ENCODE assay signal across 18 cellular contexts in genomic region chr10:77182803-77183202, GRCh38.
"Had no signal": no experiment of that assay in that cellular context is flagged by ENCODE, and none has a peak within 500 bp of the region (broad histone marks: within the 10 kb centered on the region; RNA-seq: fewer than 3 reads in every experiment).

No MANE protein-coding gene starts in this region.

- H3K9me3 ChIP-seq: breast epithelium, lower lobe of right lung, ovary had no signal

- H2AFZ ChIP-seq: hepatocyte, neural progenitor cell had no signal

- ATAC-seq: activated naive CD8-positive, alpha-beta T cell treated with anti-CD3 and anti-CD28 coated beads, Interleukin-2, amount 50 U/mL, for 24 hours; activated T-helper 17 cell treated with anti-CD3 and anti-CD28 coated beads, Interleukin-2, amount 50 U/mL, for 72 hours; lower lobe of right lung; stimulated activated memory B cell treated with anti-CD40 and anti-IgM and Interleukin-4, amounts not matched to agents 10 μg/mL and 1 μg/mL and 100 μg/mL, for 72 hours had no signal

- H3K4me3 Mint-ChIP-seq: activated naive CD4-positive, alpha-beta T cell treated with anti-CD3 and anti-CD28 coated beads for 36 hours; activated naive CD8-positive, alpha-beta T cell treated with anti-CD3 and anti-CD28 coated beads, Interleukin-2, amount 50 U/mL, for 24 hours; activated T-helper 17 cell treated with anti-CD3 and anti-CD28 coated beads, Interleukin-2, amount 50 U/mL, for 72 hours; endodermal cell; mesothelial cell of epicardium; neural progenitor cell; stimulated activated memory B cell treated with anti-CD40 and anti-IgM and Interleukin-4, amounts not matched to agents 10 μg/mL and 1 μg/mL and 100 μg/mL, for 72 hours; type B pancreatic cell had no signal

- H3K4me1 Mint-ChIP-seq: activated naive CD8-positive, alpha-beta T cell treated with anti-CD3 and anti-CD28 coated beads, Interleukin-2, amount 50 U/mL, for 24 hours; activated T-helper 17 cell treated with anti-CD3 and anti-CD28 coated beads, Interleukin-2, amount 50 U/mL, for 72 hours; stimulated activated memory B cell treated with anti-CD40 and anti-IgM and Interleukin-4, amounts not matched to agents 10 μg/mL and 1 μg/mL and 100 μg/mL, for 72 hours had no signal

- H3K27me3 ChIP-seq: breast epithelium, hepatocyte, neural progenitor cell, ovary had no signal

- H3K4me1 ChIP-seq: breast epithelium, lower lobe of right lung had no signal

- H3K27ac ChIP-seq: breast epithelium, hepatocyte, lower lobe of right lung, neural progenitor cell, ovary, SK-N-MC had no signal

- H3K36me3 ChIP-seq: breast epithelium, lower lobe of right lung, neural progenitor cell, ovary had no signal

- H3K27ac Mint-ChIP-seq: activated naive CD4-positive, alpha-beta T cell treated with anti-CD3 and anti-CD28 coated beads for 36 hours; activated naive CD8-positive, alpha-beta T cell treated with anti-CD3 and anti-CD28 coated beads, Interleukin-2, amount 50 U/mL, for 24 hours; activated T-helper 17 cell treated with anti-CD3 and anti-CD28 coated beads, Interleukin-2, amount 50 U/mL, for 72 hours; endodermal cell; mesothelial cell of epicardium; neural progenitor cell; stimulated activated memory B cell treated with anti-CD40 and anti-IgM and Interleukin-4, amounts not matched to agents 10 μg/mL and 1 μg/mL and 100 μg/mL, for 72 hours; type B pancreatic cell had no signal

- H3K9ac ChIP-seq: neural progenitor cell had no signal

- H3K4me2 ChIP-seq: hepatocyte, neural progenitor cell had no signal

- H3K9me3 Mint-ChIP-seq: activated naive CD4-positive, alpha-beta T cell treated with anti-CD3 and anti-CD28 coated beads for 36 hours; activated naive CD8-positive, alpha-beta T cell treated with anti-CD3 and anti-CD28 coated beads, Interleukin-2, amount 50 U/mL, for 24 hours; activated T-helper 17 cell treated with anti-CD3 and anti-CD28 coated beads, Interleukin-2, amount 50 U/mL, for 72 hours; endodermal cell; mesothelial cell of epicardium; neural progenitor cell; stimulated activated memory B cell treated with anti-CD40 and anti-IgM and Interleukin-4, amounts not matched to agents 10 μg/mL and 1 μg/mL and 100 μg/mL, for 72 hours; type B pancreatic cell had no signal

- H3K79me2 ChIP-seq: hepatocyte had no signal

- H3K36me3 Mint-ChIP-seq: mesothelial cell of epicardium; neural progenitor cell; stimulated activated memory B cell treated with anti-CD40 and anti-IgM and Interleukin-4, amounts not matched to agents 10 μg/mL and 1 μg/mL and 100 μg/mL, for 72 hours; type B pancreatic cell had no signal

- H3K4me3 ChIP-seq: breast epithelium, hepatocyte, lower lobe of right lung, neural progenitor cell, ovary, SK-N-MC had no signal

- DNase-seq: activated CD4-positive, alpha-beta T cell treated with anti-CD3 and anti-CD28 coated beads for 1 hour; activated CD4-positive, alpha-beta T cell treated with anti-CD3 and anti-CD28 coated beads, Interleukin-2, amount 50 U/mL, for 4 hours; activated naive CD4-positive, alpha-beta T cell treated with anti-CD3 and anti-CD28 coated beads for 36 hours; activated naive CD8-positive, alpha-beta T cell treated with anti-CD3 and anti-CD28 coated beads, Interleukin-2, amount 50 U/mL, for 24 hours; aorta; endodermal cell; kidney glomerular epithelial cell; lower lobe of right lung; ovary; stimulated activated CD4-positive, alpha-beta T cell treated with anti-CD3 and anti-CD28 coated beads, Interleukin-2, amount 100 ng/mL, for 48 hours had no signal
